Comparison of ENCODE assay signal across 1 cellular context in the genomic region with DNA sequence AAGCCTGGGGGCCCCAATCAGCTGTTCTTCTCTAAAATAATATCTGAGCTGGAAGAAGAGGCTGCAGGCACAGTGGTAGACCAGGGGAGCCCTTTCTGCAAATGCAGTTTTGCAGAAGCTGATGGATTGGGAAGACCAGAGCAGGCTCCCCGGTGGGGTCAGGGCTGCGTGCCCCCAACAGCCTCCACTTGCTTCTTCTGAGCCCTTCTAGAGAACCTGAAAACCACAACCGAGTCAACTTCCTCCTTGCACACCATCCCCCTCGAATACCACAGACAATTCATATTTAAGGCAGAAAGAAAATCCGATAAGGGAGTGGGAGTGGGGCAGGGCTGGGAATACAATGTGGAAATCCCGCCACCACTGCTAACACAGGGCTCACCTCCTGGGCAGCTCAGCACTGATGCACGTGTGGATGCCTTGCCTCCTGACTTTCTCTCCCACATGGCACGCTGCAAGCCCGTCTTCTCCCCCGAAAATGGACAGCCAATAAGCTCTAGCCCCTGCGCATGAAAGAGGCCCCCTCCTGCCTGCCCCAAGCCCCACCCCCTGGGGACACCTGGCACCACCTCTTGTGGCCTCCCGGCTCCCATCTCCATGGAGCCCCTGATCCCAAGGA.
A peak's percentile ranks its signal among the peaks of the same experiment; 100 is the strongest.
TF ChIP-seq lines count a peak whose summit lies in the region.

No MANE protein-coding gene starts in this region.

TF ChIP-seq in GM12878, 131 proteins besides CTCF, POLR2A, EP300 and RAD21 (continued from another document and continues in another):
- TF ChIP-seq SP1 (IDR thresholded peaks at IDR 0.05; ENCODE audit: low read depth, low read length) = no peak
- TF ChIP-seq, protein P1, sequence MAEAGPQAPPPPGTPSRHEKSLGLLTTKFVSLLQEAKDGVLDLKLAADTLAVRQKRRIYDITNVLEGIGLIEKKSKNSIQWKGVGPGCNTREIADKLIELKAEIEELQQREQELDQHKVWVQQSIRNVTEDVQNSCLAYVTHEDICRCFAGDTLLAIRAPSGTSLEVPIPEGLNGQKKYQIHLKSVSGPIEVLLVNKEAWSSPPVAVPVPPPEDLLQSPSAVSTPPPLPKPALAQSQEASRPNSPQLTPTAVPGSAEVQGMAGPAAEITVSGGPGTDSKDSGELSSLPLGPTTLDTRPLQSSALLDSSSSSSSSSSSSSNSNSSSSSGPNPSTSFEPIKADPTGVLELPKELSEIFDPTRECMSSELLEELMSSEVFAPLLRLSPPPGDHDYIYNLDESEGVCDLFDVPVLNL (IDR thresholded peaks at IDR 0.05; ENCODE audit: low read depth, low read length) = no peak
- TF ChIP-seq SKIL (IDR thresholded peaks at IDR 0.05; ENCODE audit: low read depth, poor library complexity, severe bottlenecking) = no peak
- no peak for TF ChIP-seq KAT2A (conservative IDR thresholded peaks at IDR 0.05; ENCODE audit: control insufficient read depth, low read depth, low read length)
- TF ChIP-seq, protein P2, sequence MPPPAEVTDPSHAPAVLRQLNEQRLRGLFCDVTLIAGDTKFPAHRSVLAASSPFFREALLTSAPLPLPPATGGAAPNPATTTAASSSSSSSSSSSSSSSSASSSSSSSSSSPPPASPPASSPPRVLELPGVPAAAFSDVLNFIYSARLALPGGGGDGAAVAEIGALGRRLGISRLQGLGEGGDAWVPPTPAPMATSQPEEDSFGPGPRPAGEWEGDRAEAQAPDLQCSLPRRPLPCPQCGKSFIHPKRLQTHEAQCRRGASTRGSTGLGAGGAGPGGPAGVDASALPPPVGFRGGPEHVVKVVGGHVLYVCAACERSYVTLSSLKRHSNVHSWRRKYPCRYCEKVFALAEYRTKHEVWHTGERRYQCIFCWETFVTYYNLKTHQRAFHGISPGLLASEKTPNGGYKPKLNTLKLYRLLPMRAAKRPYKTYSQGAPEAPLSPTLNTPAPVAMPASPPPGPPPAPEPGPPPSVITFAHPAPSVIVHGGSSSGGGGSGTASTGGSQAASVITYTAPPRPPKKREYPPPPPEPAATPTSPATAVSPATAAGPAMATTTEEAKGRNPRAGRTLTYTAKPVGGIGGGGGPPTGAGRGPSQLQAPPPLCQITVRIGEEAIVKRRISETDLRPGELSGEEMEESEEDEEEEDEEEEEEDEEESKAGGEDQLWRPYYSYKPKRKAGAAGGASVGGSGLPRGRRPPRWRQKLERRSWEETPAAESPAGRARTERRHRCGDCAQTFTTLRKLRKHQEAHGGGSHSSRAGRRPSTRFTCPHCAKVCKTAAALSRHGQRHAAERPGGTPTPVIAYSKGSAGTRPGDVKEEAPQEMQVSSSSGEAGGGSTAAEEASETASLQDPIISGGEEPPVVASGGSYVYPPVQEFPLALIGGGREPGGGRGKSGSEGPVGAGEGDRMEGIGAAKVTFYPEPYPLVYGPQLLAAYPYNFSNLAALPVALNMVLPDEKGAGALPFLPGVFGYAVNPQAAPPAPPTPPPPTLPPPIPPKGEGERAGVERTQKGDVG (CRISPR knock-in tag; IDR thresholded peaks at IDR 0.05) = no peak
- TF ChIP-seq TAF1 (IDR thresholded peaks at IDR 0.05; ENCODE audit: borderline replicate concordance, low read depth, low read length) = peak; percentile 58; the same call in 1 of the 2 replicates
- TF ChIP-seq, protein P3, sequence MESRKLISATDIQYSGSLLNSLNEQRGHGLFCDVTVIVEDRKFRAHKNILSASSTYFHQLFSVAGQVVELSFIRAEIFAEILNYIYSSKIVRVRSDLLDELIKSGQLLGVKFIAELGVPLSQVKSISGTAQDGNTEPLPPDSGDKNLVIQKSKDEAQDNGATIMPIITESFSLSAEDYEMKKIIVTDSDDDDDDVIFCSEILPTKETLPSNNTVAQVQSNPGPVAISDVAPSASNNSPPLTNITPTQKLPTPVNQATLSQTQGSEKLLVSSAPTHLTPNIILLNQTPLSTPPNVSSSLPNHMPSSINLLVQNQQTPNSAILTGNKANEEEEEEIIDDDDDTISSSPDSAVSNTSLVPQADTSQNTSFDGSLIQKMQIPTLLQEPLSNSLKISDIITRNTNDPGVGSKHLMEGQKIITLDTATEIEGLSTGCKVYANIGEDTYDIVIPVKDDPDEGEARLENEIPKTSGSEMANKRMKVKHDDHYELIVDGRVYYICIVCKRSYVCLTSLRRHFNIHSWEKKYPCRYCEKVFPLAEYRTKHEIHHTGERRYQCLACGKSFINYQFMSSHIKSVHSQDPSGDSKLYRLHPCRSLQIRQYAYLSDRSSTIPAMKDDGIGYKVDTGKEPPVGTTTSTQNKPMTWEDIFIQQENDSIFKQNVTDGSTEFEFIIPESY (IDR thresholded peaks at IDR 0.05) = no peak
- no peak for TF ChIP-seq RFX5 (IDR thresholded peaks at IDR 0.05; ENCODE audit: low read depth, low read length)
- TF ChIP-seq IRF5 (IDR thresholded peaks at IDR 0.05; ENCODE audit: borderline replicate concordance) = no peak
- TF ChIP-seq, protein P4, sequence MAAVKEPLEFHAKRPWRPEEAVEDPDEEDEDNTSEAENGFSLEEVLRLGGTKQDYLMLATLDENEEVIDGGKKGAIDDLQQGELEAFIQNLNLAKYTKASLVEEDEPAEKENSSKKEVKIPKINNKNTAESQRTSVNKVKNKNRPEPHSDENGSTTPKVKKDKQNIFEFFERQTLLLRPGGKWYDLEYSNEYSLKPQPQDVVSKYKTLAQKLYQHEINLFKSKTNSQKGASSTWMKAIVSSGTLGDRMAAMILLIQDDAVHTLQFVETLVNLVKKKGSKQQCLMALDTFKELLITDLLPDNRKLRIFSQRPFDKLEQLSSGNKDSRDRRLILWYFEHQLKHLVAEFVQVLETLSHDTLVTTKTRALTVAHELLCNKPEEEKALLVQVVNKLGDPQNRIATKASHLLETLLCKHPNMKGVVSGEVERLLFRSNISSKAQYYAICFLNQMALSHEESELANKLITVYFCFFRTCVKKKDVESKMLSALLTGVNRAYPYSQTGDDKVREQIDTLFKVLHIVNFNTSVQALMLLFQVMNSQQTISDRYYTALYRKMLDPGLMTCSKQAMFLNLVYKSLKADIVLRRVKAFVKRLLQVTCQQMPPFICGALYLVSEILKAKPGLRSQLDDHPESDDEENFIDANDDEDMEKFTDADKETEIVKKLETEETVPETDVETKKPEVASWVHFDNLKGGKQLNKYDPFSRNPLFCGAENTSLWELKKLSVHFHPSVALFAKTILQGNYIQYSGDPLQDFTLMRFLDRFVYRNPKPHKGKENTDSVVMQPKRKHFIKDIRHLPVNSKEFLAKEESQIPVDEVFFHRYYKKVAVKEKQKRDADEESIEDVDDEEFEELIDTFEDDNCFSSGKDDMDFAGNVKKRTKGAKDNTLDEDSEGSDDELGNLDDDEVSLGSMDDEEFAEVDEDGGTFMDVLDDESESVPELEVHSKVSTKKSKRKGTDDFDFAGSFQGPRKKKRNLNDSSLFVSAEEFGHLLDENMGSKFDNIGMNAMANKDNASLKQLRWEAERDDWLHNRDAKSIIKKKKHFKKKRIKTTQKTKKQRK (IDR thresholded peaks at IDR 0.05; ENCODE audit: low read depth, low read length) = no peak
- TF ChIP-seq SIN3A (IDR thresholded peaks at IDR 0.05; ENCODE audit: low read depth, low read length) = no peak
- TF ChIP-seq ASH2L (IDR thresholded peaks at IDR 0.05; ENCODE audit: borderline replicate concordance, low read depth) = no peak
- TF ChIP-seq, protein P5, sequence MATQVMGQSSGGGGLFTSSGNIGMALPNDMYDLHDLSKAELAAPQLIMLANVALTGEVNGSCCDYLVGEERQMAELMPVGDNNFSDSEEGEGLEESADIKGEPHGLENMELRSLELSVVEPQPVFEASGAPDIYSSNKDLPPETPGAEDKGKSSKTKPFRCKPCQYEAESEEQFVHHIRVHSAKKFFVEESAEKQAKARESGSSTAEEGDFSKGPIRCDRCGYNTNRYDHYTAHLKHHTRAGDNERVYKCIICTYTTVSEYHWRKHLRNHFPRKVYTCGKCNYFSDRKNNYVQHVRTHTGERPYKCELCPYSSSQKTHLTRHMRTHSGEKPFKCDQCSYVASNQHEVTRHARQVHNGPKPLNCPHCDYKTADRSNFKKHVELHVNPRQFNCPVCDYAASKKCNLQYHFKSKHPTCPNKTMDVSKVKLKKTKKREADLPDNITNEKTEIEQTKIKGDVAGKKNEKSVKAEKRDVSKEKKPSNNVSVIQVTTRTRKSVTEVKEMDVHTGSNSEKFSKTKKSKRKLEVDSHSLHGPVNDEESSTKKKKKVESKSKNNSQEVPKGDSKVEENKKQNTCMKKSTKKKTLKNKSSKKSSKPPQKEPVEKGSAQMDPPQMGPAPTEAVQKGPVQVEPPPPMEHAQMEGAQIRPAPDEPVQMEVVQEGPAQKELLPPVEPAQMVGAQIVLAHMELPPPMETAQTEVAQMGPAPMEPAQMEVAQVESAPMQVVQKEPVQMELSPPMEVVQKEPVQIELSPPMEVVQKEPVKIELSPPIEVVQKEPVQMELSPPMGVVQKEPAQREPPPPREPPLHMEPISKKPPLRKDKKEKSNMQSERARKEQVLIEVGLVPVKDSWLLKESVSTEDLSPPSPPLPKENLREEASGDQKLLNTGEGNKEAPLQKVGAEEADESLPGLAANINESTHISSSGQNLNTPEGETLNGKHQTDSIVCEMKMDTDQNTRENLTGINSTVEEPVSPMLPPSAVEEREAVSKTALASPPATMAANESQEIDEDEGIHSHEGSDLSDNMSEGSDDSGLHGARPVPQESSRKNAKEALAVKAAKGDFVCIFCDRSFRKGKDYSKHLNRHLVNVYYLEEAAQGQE (IDR thresholded peaks at IDR 0.05; ENCODE audit: low read depth, low read length) = no peak
- no peak for TF ChIP-seq HDAC6 (IDR thresholded peaks at IDR 0.05; ENCODE audit: unreplicated experiment)
- no peak for TF ChIP-seq FOS (IDR thresholded peaks at IDR 0.05; ENCODE audit: borderline replicate concordance, extremely low read depth, insufficient read length)
- no peak for TF ChIP-seq ZNF384 (IDR thresholded peaks at IDR 0.05; ENCODE audit: borderline replicate concordance, low read depth, low read length)
- no peak for TF ChIP-seq RAD51 (IDR thresholded peaks at IDR 0.05)
- no peak for TF ChIP-seq SUZ12 (IDR thresholded peaks at IDR 0.05; ENCODE audit: unreplicated experiment)
- TF ChIP-seq SIX5 (IDR thresholded peaks at IDR 0.05; ENCODE audit: low read depth, low read length, severe bottlenecking) = no peak
- no peak for TF ChIP-seq LARP7 (IDR thresholded peaks at IDR 0.05)
- no peak for TF ChIP-seq SMAD1 (IDR thresholded peaks at IDR 0.05; ENCODE audit: low read depth, partially characterized antibody)
- TF ChIP-seq STAT3 (IDR thresholded peaks at IDR 0.05; ENCODE audit: low read depth, low read length) = no peak
- no peak for TF ChIP-seq ZNF622 (IDR thresholded peaks at IDR 0.05)
- peak; percentile 97 for TF ChIP-seq RUNX3 (IDR thresholded peaks at IDR 0.05; ENCODE audit: low read length)
- TF ChIP-seq EZH2 (IDR thresholded peaks at IDR 0.05; ENCODE audit: borderline replicate concordance, control insufficient read depth, low read depth, low read length) = no peak
- no peak for TF ChIP-seq MAX (IDR thresholded peaks at IDR 0.05; ENCODE audit: low read depth, low read length)
- no peak for TF ChIP-seq USF1 (IDR thresholded peaks at IDR 0.05; ENCODE audit: borderline replicate concordance, extremely low read length, insufficient read depth, low read depth, low read length)
- TF ChIP-seq RELB (IDR thresholded peaks at IDR 0.05; ENCODE audit: low read depth) = peak; percentile 13; the same call in 1 of the 2 replicates
